In the genomic region with DNA sequence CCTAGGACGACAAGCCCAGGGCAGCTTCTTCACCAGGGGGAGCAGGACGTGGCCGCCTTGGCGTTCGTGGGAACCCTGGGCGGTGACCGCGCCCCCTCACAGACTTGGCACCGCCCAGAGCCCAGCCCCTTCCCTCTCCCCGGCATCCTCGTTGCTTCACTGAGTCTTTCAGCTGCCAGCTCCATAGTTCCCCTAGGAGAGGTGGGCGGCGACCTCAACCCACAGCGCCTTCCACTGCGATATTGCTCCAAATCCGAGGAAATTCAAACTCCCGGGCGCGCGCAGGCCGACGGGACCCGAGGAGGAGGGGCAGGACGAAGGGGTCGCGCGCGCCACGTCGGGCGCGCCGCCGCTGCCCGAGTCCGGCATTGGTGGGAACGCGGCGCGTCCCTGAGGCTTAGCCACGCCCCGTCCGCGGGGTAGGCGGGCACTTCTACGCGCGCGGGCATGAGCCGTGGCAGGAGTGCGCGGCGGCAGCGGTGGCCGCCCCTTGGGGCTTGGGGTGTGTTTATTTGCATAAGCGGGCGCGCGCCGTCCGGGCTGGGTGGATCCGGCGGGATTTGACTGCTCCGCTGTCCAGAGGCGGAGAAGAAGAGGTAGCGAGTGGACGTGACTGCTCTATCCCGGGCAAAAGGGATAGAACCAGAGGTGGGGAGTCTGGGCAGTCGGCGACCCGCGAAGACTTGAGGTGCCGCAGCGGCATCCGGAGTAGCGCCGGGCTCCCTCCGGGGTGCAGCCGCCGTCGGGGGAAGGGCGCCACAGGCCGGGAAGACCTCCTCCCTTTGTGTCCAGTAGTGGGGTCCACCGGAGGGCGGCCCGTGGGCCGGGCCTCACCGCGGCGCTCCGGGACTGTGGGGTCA, we compare ENCODE assay signal across 1 cellular context.
TF ChIP-seq lines count a peak whose summit lies in the region.

A gene with protein sequence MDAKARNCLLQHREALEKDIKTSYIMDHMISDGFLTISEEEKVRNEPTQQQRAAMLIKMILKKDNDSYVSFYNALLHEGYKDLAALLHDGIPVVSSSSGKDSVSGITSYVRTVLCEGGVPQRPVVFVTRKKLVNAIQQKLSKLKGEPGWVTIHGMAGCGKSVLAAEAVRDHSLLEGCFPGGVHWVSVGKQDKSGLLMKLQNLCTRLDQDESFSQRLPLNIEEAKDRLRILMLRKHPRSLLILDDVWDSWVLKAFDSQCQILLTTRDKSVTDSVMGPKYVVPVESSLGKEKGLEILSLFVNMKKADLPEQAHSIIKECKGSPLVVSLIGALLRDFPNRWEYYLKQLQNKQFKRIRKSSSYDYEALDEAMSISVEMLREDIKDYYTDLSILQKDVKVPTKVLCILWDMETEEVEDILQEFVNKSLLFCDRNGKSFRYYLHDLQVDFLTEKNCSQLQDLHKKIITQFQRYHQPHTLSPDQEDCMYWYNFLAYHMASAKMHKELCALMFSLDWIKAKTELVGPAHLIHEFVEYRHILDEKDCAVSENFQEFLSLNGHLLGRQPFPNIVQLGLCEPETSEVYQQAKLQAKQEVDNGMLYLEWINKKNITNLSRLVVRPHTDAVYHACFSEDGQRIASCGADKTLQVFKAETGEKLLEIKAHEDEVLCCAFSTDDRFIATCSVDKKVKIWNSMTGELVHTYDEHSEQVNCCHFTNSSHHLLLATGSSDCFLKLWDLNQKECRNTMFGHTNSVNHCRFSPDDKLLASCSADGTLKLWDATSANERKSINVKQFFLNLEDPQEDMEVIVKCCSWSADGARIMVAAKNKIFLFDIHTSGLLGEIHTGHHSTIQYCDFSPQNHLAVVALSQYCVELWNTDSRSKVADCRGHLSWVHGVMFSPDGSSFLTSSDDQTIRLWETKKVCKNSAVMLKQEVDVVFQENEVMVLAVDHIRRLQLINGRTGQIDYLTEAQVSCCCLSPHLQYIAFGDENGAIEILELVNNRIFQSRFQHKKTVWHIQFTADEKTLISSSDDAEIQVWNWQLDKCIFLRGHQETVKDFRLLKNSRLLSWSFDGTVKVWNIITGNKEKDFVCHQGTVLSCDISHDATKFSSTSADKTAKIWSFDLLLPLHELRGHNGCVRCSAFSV (N-terminal part only) (plus strand): TSS at position 579 of the 860 bp plus-strand sequence. CDS start 3,070 bp downstream, outside the sequence.
A gene with protein sequence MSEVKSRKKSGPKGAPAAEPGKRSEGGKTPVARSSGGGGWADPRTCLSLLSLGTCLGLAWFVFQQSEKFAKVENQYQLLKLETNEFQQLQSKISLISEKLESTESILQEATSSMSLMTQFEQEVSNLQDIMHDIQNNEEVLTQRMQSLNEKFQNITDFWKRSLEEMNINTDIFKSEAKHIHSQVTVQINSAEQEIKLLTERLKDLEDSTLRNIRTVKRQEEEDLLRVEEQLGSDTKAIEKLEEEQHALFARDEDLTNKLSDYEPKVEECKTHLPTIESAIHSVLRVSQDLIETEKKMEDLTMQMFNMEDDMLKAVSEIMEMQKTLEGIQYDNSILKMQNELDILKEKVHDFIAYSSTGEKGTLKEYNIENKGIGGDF (minus strand): TSS at position 77 of the 860 bp plus-strand sequence. CDS start 87 bp downstream, outside the sequence.

TF ChIP-seq in HepG2, 621 proteins besides CTCF, POLR2A, EP300 and RAD21 (continued from another document and continues in another):
- TF ChIP-seq, protein P1, sequence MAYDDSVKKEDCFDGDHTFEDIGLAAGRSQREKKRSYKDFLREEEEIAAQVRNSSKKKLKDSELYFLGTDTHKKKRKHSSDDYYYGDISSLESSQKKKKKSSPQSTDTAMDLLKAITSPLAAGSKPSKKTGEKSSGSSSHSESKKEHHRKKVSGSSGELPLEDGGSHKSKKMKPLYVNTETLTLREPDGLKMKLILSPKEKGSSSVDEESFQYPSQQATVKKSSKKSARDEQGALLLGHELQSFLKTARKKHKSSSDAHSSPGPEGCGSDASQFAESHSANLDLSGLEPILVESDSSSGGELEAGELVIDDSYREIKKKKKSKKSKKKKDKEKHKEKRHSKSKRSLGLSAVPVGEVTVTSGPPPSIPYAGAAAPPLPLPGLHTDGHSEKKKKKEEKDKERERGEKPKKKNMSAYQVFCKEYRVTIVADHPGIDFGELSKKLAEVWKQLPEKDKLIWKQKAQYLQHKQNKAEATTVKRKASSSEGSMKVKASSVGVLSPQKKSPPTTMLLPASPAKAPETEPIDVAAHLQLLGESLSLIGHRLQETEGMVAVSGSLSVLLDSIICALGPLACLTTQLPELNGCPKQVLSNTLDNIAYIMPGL (CRISPR knock-in tag; IDR thresholded peaks at IDR 0.05; ENCODE audit: borderline replicate concordance in 1 of 2, low read depth in 1 of 2): peak in 1 of 2 experiments; percentile 77; a peak in 2 of 4 replicates
- TF ChIP-seq, protein P2, sequence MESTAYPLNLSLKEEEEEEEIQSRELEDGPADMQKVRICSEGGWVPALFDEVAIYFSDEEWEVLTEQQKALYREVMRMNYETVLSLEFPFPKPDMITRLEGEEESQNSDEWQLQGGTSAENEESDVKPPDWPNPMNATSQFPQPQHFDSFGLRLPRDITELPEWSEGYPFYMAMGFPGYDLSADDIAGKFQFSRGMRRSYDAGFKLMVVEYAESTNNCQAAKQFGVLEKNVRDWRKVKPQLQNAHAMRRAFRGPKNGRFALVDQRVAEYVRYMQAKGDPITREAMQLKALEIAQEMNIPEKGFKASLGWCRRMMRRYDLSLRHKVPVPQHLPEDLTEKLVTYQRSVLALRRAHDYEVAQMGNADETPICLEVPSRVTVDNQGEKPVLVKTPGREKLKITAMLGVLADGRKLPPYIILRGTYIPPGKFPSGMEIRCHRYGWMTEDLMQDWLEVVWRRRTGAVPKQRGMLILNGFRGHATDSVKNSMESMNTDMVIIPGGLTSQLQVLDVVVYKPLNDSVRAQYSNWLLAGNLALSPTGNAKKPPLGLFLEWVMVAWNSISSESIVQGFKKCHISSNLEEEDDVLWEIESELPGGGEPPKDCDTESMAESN (CRISPR knock-in tag; conservative IDR thresholded peaks at IDR 0.05): 0 out of 2 replicates have a peak, but pooled peaks have one; percentile 16
- TF ChIP-seq, protein P3, sequence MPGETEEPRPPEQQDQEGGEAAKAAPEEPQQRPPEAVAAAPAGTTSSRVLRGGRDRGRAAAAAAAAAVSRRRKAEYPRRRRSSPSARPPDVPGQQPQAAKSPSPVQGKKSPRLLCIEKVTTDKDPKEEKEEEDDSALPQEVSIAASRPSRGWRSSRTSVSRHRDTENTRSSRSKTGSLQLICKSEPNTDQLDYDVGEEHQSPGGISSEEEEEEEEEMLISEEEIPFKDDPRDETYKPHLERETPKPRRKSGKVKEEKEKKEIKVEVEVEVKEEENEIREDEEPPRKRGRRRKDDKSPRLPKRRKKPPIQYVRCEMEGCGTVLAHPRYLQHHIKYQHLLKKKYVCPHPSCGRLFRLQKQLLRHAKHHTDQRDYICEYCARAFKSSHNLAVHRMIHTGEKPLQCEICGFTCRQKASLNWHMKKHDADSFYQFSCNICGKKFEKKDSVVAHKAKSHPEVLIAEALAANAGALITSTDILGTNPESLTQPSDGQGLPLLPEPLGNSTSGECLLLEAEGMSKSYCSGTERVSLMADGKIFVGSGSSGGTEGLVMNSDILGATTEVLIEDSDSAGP (CRISPR knock-in tag; IDR thresholded peaks at IDR 0.05; ENCODE audit: borderline replicate concordance): peak; percentile 63
- TF ChIP-seq ZNF547 (CRISPR knock-in tag; IDR thresholded peaks at IDR 0.05) (0 out of 2 replicates have a peak, but pooled peaks have one; percentile 15), THAP11 (CRISPR knock-in tag; IDR thresholded peaks at IDR 0.05) (peak; percentile 68)
- TF ChIP-seq, protein P4, sequence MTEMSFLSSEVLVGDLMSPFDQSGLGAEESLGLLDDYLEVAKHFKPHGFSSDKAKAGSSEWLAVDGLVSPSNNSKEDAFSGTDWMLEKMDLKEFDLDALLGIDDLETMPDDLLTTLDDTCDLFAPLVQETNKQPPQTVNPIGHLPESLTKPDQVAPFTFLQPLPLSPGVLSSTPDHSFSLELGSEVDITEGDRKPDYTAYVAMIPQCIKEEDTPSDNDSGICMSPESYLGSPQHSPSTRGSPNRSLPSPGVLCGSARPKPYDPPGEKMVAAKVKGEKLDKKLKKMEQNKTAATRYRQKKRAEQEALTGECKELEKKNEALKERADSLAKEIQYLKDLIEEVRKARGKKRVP (CRISPR knock-in tag; IDR thresholded peaks at IDR 0.05): peak in 1 of 2 experiments; percentile 65; a peak in 1 of 4 replicates
- TF ChIP-seq, protein P5, sequence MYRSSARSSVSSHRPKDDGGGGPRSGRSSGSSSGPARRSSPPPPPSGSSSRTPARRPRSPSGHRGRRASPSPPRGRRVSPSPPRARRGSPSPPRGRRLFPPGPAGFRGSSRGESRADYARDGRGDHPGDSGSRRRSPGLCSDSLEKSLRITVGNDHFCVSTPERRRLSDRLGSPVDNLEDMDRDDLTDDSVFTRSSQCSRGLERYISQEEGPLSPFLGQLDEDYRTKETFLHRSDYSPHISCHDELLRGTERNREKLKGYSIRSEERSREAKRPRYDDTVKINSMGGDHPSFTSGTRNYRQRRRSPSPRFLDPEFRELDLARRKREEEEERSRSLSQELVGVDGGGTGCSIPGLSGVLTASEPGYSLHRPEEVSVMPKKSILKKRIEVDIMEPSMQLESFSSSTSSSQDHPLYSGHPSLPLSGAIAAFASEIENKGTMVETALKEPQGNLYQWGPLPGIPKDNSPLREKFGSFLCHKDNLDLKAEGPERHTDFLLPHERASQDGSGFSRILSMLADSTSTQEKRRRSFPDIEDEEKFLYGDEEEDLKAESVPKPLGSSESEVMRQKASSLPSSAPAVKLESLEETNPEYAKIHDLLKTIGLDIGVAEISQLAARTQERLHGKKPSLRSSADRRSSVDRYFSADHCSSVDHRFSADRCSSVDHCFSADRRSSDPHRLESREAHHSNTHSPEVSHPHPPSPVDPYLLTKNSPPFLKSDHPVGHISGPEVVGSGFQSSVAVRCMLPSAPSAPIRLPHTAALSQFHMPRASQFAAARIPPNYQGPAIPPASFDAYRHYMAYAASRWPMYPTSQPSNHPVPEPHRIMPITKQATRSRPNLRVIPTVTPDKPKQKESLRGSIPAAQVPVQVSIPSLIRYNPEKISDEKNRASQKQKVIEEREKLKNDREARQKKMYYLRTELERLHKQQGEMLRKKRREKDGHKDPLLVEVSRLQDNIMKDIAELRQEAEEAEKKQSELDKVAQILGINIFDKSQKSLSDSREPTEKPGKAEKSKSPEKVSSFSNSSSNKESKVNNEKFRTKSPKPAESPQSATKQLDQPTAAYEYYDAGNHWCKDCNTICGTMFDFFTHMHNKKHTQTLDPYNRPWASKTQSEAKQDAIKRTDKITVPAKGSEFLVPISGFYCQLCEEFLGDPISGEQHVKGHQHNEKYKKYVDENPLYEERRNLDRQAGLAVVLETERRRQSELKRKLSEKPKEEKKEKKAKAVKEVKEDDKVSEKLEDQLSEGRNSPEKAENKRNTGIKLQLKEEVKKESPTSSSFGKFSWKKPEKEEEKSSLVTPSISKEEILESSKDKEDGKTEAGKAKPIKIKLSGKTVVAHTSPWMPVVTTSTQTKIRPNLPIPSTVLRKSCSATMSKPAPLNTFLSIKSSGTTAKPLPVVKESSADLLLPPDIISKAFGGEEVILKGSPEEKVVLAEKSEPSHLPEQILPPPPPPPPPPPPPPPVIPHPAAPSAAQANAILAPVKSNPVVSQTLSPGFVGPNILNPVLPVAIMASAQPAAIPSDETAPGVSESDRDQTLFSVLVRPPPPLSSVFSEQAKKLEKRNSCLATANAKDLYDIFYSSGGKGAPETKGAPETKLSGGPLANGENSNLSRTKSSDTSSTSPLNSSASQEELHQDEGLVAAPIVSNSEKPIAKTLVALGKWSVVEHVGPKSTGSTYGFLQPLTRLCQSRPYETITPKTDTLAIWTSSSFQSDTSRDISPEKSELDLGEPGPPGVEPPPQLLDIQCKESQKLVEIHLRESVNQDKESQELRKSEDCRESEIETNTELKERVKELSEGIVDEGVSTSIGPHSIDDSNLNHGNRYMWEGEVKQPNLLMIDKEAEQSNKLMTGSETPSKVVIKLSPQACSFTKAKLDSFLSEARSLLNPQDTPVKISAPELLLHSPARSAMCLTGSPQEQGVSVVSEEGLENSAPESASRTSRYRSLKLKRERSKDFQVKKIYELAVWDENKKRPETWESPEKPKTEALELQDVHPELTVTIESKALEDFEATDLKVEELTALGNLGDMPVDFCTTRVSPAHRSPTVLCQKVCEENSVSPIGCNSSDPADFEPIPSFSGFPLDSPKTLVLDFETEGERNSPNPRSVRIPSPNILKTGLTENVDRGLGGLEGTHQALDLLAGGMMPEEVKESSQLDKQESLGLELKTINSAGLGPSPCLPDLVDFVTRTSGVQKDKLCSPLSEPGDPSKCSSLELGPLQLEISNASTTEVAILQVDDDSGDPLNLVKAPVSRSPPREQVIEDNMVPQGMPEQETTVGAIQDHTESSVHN (CRISPR knock-in tag; IDR thresholded peaks at IDR 0.05): no peak
- TF ChIP-seq, protein P6, sequence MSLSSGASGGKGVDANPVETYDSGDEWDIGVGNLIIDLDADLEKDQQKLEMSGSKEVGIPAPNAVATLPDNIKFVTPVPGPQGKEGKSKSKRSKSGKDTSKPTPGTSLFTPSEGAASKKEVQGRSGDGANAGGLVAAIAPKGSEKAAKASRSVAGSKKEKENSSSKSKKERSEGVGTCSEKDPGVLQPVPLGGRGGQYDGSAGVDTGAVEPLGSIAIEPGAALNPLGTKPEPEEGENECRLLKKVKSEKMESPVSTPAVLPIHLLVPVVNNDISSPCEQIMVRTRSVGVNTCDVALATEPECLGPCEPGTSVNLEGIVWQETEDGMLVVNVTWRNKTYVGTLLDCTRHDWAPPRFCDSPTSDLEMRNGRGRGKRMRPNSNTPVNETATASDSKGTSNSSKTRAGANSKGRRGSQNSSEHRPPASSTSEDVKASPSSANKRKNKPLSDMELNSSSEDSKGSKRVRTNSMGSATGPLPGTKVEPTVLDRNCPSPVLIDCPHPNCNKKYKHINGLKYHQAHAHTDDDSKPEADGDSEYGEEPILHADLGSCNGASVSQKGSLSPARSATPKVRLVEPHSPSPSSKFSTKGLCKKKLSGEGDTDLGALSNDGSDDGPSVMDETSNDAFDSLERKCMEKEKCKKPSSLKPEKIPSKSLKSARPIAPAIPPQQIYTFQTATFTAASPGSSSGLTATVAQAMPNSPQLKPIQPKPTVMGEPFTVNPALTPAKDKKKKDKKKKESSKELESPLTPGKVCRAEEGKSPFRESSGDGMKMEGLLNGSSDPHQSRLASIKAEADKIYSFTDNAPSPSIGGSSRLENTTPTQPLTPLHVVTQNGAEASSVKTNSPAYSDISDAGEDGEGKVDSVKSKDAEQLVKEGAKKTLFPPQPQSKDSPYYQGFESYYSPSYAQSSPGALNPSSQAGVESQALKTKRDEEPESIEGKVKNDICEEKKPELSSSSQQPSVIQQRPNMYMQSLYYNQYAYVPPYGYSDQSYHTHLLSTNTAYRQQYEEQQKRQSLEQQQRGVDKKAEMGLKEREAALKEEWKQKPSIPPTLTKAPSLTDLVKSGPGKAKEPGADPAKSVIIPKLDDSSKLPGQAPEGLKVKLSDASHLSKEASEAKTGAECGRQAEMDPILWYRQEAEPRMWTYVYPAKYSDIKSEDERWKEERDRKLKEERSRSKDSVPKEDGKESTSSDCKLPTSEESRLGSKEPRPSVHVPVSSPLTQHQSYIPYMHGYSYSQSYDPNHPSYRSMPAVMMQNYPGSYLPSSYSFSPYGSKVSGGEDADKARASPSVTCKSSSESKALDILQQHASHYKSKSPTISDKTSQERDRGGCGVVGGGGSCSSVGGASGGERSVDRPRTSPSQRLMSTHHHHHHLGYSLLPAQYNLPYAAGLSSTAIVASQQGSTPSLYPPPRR (CRISPR knock-in tag; IDR thresholded peaks at IDR 0.05; ENCODE audit: borderline replicate concordance): peak; percentile 14; the same call in 1 of the 2 replicates
- TF ChIP-seq, protein P7, sequence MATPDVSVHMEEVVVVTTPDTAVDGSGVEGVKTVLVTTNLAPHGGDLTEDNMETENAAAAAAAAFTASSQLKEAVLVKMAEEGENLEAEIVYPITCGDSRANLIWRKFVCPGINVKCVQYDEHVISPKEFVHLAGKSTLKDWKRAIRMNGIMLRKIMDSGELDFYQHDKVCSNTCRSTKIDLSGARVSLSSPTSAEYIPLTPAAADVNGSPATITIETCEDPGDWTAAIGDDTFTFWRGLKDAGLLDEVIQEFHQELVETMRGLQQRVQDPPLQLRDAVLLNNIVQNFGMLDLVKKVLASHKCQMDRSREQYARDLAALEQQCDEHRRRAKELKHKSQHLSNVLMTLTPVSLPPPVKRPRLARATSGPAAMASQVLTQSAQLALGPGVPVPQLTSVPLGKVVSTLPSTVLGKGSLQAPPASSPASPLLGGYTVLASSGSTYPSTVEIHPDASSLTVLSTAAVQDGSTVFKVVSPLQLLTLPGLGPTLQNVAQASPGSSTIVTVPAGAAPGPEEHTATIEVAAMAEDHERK (CRISPR knock-in tag; IDR thresholded peaks at IDR 0.05; ENCODE audit: low read depth): peak; percentile 72; the same call in 1 of the 2 replicates
